ENCODE assay signal across 24 cellular contexts in the genomic region with DNA sequence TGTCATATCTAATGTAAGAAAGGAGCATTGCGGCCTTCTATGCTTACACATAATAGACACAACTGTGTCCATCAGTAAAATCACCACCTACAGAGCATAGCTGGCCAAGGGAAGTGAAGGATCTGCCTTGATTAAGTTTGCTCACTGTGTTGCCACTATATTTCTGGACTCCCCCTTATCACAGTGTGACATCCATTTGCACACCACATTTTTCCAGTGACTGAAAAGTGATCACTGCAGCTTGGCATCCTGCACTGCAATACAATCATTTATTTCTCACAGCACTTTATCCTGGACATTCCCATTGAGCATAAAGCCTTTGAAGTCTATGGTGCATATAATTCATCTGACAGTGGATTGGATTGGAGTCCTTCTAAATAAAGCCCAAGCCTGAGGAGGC.
DNase-seq lines count a peak whose midpoint lies in the region; ATAC-seq, FAIRE-seq and TF ChIP-seq lines count a peak whose summit lies in the region.
"Had no signal": no experiment of that assay in that cellular context is flagged by ENCODE, and none has a peak within 500 bp of the region (broad histone marks: within the 10 kb centered on the region; RNA-seq: fewer than 3 reads in every experiment).

No MANE protein-coding gene starts in this region.

- no peak overlapping the region for H3K4me3 ChIP-seq in Caco-2 (ENCODE audit: low read depth, low read length)
- H3K4me3 ChIP-seq: BLaER1 had no signal

- BruUV-seq in Caco-2 (replicated peaks; lab: Mats Ljungman, UMichigan): no TSS peak

- POLR2A ChIA-PET in Caco-2 (lab: Charles Lee): no interaction called here

- no peaks in the 10 kb centered on the region for H3K9me3 ChIP-seq in Caco-2
- H3K9me3 ChIP-seq: BE2C had no signal

- ATAC-seq in left colon: peak; percentile 54

- peaks cover 28% of the 10 kb centered on the region for H3K4me1 Mint-ChIP-seq in Caco-2 (ENCODE audit: low read depth, unreplicated experiment)
- H3K4me1 Mint-ChIP-seq: CD14-positive monocyte; CD4-positive, alpha-beta memory T cell; CD4-positive, CD25-positive, alpha-beta regulatory T cell; CD8-positive, alpha-beta memory T cell had no signal

- FAIRE-seq in HTR-8/SVneo (lab: Jason Lieb, UNC) (peak; percentile 44), GM12891 (lab: Jason Lieb, UNC) (no peak)
- FAIRE-seq: A204.1, D721Med, G401.6, GM12892, GM18507 had no signal

- no peak for TF ChIP-seq CTCF in Caco-2 (IDR thresholded peaks at IDR 0.05; ENCODE audit: insufficient read depth in 1 of 2, low read depth in 1 of 2, low read length in 1 of 2, severe bottlenecking in 1 of 2, unreplicated experiment in 1 of 2)

- no peaks in the 10 kb centered on the region for H3K27me3 Mint-ChIP-seq in Caco-2 (ENCODE audit: insufficient read depth, unreplicated experiment)
- H3K27me3 Mint-ChIP-seq: CD4-positive, alpha-beta memory T cell; CD4-positive, CD25-positive, alpha-beta regulatory T cell; CD8-positive, alpha-beta memory T cell had no signal

- no peaks in the 10 kb centered on the region for H3K36me3 ChIP-seq in Caco-2 (ENCODE audit: control insufficient read depth, insufficient read depth, low read length)
- H3K36me3 ChIP-seq: BE2C, BLaER1 had no signal

- CTCF ChIA-PET in Caco-2 (lab: Charles Lee): no interaction called here

- intact Hi-C loops in Caco-2 (cut with micrococcal nuclease; ENCODE audit: unreplicated experiment): loop anchor here (5.0 kb wide), 1 partner anchor 53 kb away; no protein-coding TSS in a partner anchor
- intact Hi-C loops in left colon (cut with DNase I, micrococcal nuclease): no loop called here

- no peaks in the 10 kb centered on the region for H3K9me3 Mint-ChIP-seq in Caco-2 (ENCODE audit: unreplicated experiment)

- H3K4me1 ChIP-seq in Caco-2: peaks cover 54% of the 10 kb centered on the region
- H3K4me1 ChIP-seq: BE2C had no signal

- DNase-seq in Caco-2 (no peak), HTR-8/SVneo (ENCODE audit: insufficient read length, low spot score) (no peak), left colon (no peak), NCI-H2107 (lab: John Stamatoyannopoulos, UW) (no peak), GM12891 (ENCODE audit: insufficient read length, low spot score) (no peak)
- DNase-seq in activated CD4-positive, alpha-beta T cell treated with anti-CD3 and anti-CD28 coated beads for 48 hours: no peak
- DNase-seq: 8988T; ACHN; BE2C; C1 segment of cervical spinal cord; Calu3; CD4-positive, alpha-beta memory T cell; CD4-positive, CD25-positive, alpha-beta regulatory T cell; CD8-positive, alpha-beta memory T cell; COR-L47; DMS79 treated with DMSO at 0.1 percent for 48 hours; GF-D8 had no signal

- H3K27ac Mint-ChIP-seq in Caco-2 (ENCODE audit: unreplicated experiment): no peak overlapping the region
- H3K27ac Mint-ChIP-seq: CD14-positive monocyte; CD4-positive, CD25-positive, alpha-beta regulatory T cell; CD8-positive, alpha-beta memory T cell had no signal

- TF ChIP-seq POLR2A in GM12891 (IDR thresholded peaks at IDR 0.05; ENCODE audit: low read depth, low read length): no peak

- H3K27me3 ChIP-seq in Caco-2 (replicated peaks; ENCODE audit: control insufficient read depth, insufficient read depth, low read length): no peaks in the 10 kb centered on the region
- H3K27me3 ChIP-seq: BE2C, BLaER1 had no signal

- H3K36me3 Mint-ChIP-seq in Caco-2 (ENCODE audit: insufficient read depth, unreplicated experiment): no peaks in the 10 kb centered on the region
- H3K36me3 Mint-ChIP-seq: CD14-positive monocyte; CD4-positive, alpha-beta memory T cell; CD4-positive, CD25-positive, alpha-beta regulatory T cell; CD8-positive, alpha-beta memory T cell had no signal

- H3K4me3 Mint-ChIP-seq in Caco-2 (ENCODE audit: unreplicated experiment): peak overlapping the region; percentile 7
- H3K4me3 Mint-ChIP-seq: CD14-positive monocyte; CD4-positive, alpha-beta memory T cell; CD4-positive, CD25-positive, alpha-beta regulatory T cell; CD8-positive, alpha-beta memory T cell had no signal

TF ChIP-seq in GM12891, 5 proteins besides CTCF, POLR2A, EP300 and RAD21:
- TF ChIP-seq TAF1 (IDR thresholded peaks at IDR 0.05; ENCODE audit: low read depth, low read length): no peak
- no peak for TF ChIP-seq POU2F2 (IDR thresholded peaks at IDR 0.05; ENCODE audit: low read depth, low read length)
- TF ChIP-seq SPI1 (IDR thresholded peaks at IDR 0.05; ENCODE audit: low read depth, low read length): no peak
- TF ChIP-seq POLR2AphosphoS5 (IDR thresholded peaks at IDR 0.05; ENCODE audit: low read depth, low read length): no peak
- TF ChIP-seq PAX5 (IDR thresholded peaks at IDR 0.05; ENCODE audit: insufficient read depth, low read length, severe bottlenecking): no peak
